In the genomic region with DNA sequence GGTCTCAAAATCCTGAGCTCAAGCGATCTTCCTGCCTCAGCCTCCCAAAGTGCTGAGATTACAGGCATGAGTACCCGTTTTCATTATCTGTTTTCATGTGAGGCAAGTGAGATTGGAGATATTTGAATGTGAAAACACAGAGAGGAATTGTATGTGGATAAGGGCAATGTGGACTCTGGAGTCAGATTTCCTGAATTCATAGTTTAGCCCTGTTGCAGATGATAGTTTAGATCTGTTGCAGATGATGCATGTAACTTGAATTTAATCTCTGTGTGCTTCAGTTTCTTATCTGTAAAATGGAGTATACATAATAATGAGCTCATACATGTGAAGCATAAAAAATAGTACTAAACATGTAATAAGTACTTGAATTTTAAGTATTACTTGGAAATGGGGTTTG, we compare ENCODE assay signal across 17 cellular contexts. TPM values are rescaled to one million over a fixed set of nuclear protein-coding genes. Genes with fewer than 3 reads are reported as not detected.
DNase-seq lines count a peak whose midpoint lies in the region; ATAC-seq and TF ChIP-seq lines count a peak whose summit lies in the region.
"Had no signal": no experiment of that assay in that cellular context is flagged by ENCODE, and none has a peak within 500 bp of the region (broad histone marks: within the 10 kb centered on the region; RNA-seq: fewer than 3 reads in every experiment).

No MANE protein-coding gene starts in this region.

- H3K9me3 ChIP-seq in gastrocnemius medialis, result no peaks in the 10 kb centered on the region
- H3K9me3 ChIP-seq in gastroesophageal sphincter, result no peaks in the 10 kb centered on the region

- ATAC-seq in gastrocnemius medialis, result no peak
- no peak for ATAC-seq in stimulated activated naive CD8-positive, alpha-beta T cell treated with anti-CD3 and anti-CD28 coated beads, Interleukin-15, amount 100 ng/mL, for 72 hours
- no peak for ATAC-seq in gastroesophageal sphincter
- ATAC-seq: CD8-positive, alpha-beta T cell had no signal

- H3K4me1 Mint-ChIP-seq in brain, result peaks cover 49% of the 10 kb centered on the region
- H3K4me1 Mint-ChIP-seq in mesothelial cell of epicardium, result peaks cover 63% of the 10 kb centered on the region
- H3K4me1 Mint-ChIP-seq in stimulated activated naive CD8-positive, alpha-beta T cell treated with anti-CD3 and anti-CD28 coated beads, Interleukin-15, amount 100 ng/mL, for 72 hours, result peaks cover 24% of the 10 kb centered on the region

- H3K4me3 Mint-ChIP-seq in brain (peak overlapping the region in 4 of 5 experiments; percentile 20 to 68 (median 60)), mesothelial cell of epicardium (peak overlapping the region; percentile 50)
- H3K4me3 Mint-ChIP-seq in stimulated activated naive CD8-positive, alpha-beta T cell treated with anti-CD3 and anti-CD28 coated beads, Interleukin-15, amount 100 ng/mL, for 72 hours, result no peak overlapping the region
- H3K4me3 Mint-ChIP-seq: CD8-positive, alpha-beta T cell had no signal

- DNase-seq in mesothelial cell of epicardium (ENCODE audit: low spot score in 2 of 2, unreplicated experiment in 2 of 2), result no peak
- DNase-seq in gastrocnemius medialis, result no peak
- no peak for DNase-seq in NK-92 treated with Interleukin-12 subunit alpha and Interleukin-12 subunit beta, amount 100 ng/mL, for 24 hours (lab: John Stamatoyannopoulos, UW)
- no peak for DNase-seq in dedifferentiated amniotic fluid mesenchymal stem cell (ENCODE audit: extremely low spot score)
- DNase-seq in stimulated activated naive CD8-positive, alpha-beta T cell treated with anti-CD3 and anti-CD28 coated beads, Interleukin-15, amount 100 ng/mL, for 72 hours, result no peak
- DNase-seq: CD8-positive, alpha-beta T cell; GF-D8; H7; Kasumi-1; NCI-H1930; NCI-H2171; NCI-H446 treated with DMSO at 0.1 percent for 48 hours; NCI-H774; Right ventricle myocardium superior had no signal

- TF ChIP-seq CTCF in brain (conservative IDR thresholded peaks at IDR 0.05), result no peak
- no peak for TF ChIP-seq CTCF in mesothelial cell of epicardium (IDR thresholded peaks at IDR 0.05; ENCODE audit: unreplicated experiment)
- no peak for TF ChIP-seq CTCF in gastrocnemius medialis (IDR thresholded peaks at IDR 0.05 in 4 of 5, conservative IDR thresholded peaks at IDR 0.05 in 1 of 5)
- TF ChIP-seq CTCF in gastroesophageal sphincter (IDR thresholded peaks at IDR 0.05), result no peak

- H3K27me3 ChIP-seq in gastrocnemius medialis (no peaks in the 10 kb centered on the region), gastroesophageal sphincter (no peaks in the 10 kb centered on the region)

- H3K27ac Mint-ChIP-seq in brain, result peak overlapping the region in 4 of 5 experiments; percentile 36 to 88 (median 84)
- H3K27ac Mint-ChIP-seq in mesothelial cell of epicardium, result peak overlapping the region; percentile 98
- no peak overlapping the region for H3K27ac Mint-ChIP-seq in stimulated activated naive CD8-positive, alpha-beta T cell treated with anti-CD3 and anti-CD28 coated beads, Interleukin-15, amount 100 ng/mL, for 72 hours
- H3K27ac Mint-ChIP-seq: CD8-positive, alpha-beta T cell had no signal

- WGBS in gastroesophageal sphincter (ENCODE audit: low coverage in 1 of 2), 2 donors, result 75 to 80% methylated on average over 1 to 2 of the region's 2 CpGs

- no peak overlapping the region for H3K4me3 ChIP-seq in gastrocnemius medialis
- no peak overlapping the region for H3K4me3 ChIP-seq in gastroesophageal sphincter

- H3K4me1 ChIP-seq in gastrocnemius medialis, result peaks cover 36 to 40% of the 10 kb centered on the region in 2 donors
- peaks cover 0 to 22% (median 11%) of the 10 kb centered on the region in 3 donors for H3K4me1 ChIP-seq in gastroesophageal sphincter

- H3K9me3 Mint-ChIP-seq in brain (no peaks in the 10 kb centered on the region), mesothelial cell of epicardium (peaks cover 4% of the 10 kb centered on the region)
- no peaks in the 10 kb centered on the region for H3K9me3 Mint-ChIP-seq in stimulated activated naive CD8-positive, alpha-beta T cell treated with anti-CD3 and anti-CD28 coated beads, Interleukin-15, amount 100 ng/mL, for 72 hours
- H3K9me3 Mint-ChIP-seq: CD8-positive, alpha-beta T cell had no signal

- TF ChIP-seq EP300 in gastroesophageal sphincter (IDR thresholded peaks at IDR 0.05), result no peak

- H3K36me3 Mint-ChIP-seq in brain (peaks cover 22% of the 10 kb centered on the region), mesothelial cell of epicardium (peaks cover 12% of the 10 kb centered on the region)
- H3K36me3 Mint-ChIP-seq: CD8-positive, alpha-beta T cell had no signal

- peak overlapping the region; percentile 93 to 98 (median 96) for H3K27ac ChIP-seq in gastrocnemius medialis
- no peak overlapping the region for H3K27ac ChIP-seq in gastroesophageal sphincter

- in situ Hi-C loops in gastrocnemius medialis (cut with MboI; ENCODE audit: low sequenced_read_pairs in 4 of 4), result no loop called here

- H3K27me3 Mint-ChIP-seq in brain (no peaks in the 10 kb centered on the region), mesothelial cell of epicardium (ENCODE audit: low read depth) (no peaks in the 10 kb centered on the region)
- H3K27me3 Mint-ChIP-seq in stimulated activated naive CD8-positive, alpha-beta T cell treated with anti-CD3 and anti-CD28 coated beads, Interleukin-15, amount 100 ng/mL, for 72 hours, result peaks cover 65% of the 10 kb centered on the region

- no peak for TF ChIP-seq POLR2A in gastrocnemius medialis (IDR thresholded peaks at IDR 0.05)
- TF ChIP-seq POLR2A in gastroesophageal sphincter (IDR thresholded peaks at IDR 0.05), result no peak

- intact Hi-C loops in gastrocnemius medialis (cut with DNase I; ENCODE audit: low total_unique reads), result loop anchor here (10.0 kb wide), 1 partner anchor 302 kb away; no protein-coding TSS in a partner anchor

- H3K36me3 ChIP-seq in gastrocnemius medialis, result peaks cover 0 to 4% of the 10 kb centered on the region in 2 donors
- H3K36me3 ChIP-seq in gastroesophageal sphincter, result peaks cover 0 to 7% of the 10 kb centered on the region in 2 donors

RNA-seq across cellular contexts. Expression of a gene that starts 3.7 kb away (rescaled TPM):
- polyA plus RNA-seq in brain (ENCODE audit: insufficient read depth, low read depth, low replicate concordance), result 3.2 TPM
- total RNA-seq in mesothelial cell of epicardium (55.2 to 58.9 TPM (median 57.3 TPM) in 3 replicates), gastrocnemius medialis (10 to 100 TPM; 18.4 to 38.4 (median 32.6) TPM), gastroesophageal sphincter (10 to 100 TPM in 1 of 4 donors, 1 to 10 TPM in 3; 6.5 to 11.5 (median 8.0) TPM)
- total RNA-seq: CD8-positive, alpha-beta T cell had no signal

RNA-seq across cellular contexts. Expression of a gene that starts 13.3 kb away (rescaled TPM):
- 31.2 TPM for polyA plus RNA-seq in brain (ENCODE audit: insufficient read depth, low read depth, low replicate concordance)
- total RNA-seq in mesothelial cell of epicardium, result 2.9 to 4.0 TPM (median 3.9 TPM) in 3 replicates
- 10 to 100 TPM in 1 of 4 donors, 1 to 10 TPM in 2, under 1 TPM in 1; 0.51 to 21.0 (median 5.9) TPM for total RNA-seq in gastrocnemius medialis
- total RNA-seq in gastroesophageal sphincter, result under 1 TPM in 1 of 4 donors, not detected in 3; 0.15 TPM
- total RNA-seq: CD8-positive, alpha-beta T cell; Right ventricle myocardium superior had no signal
- polyA plus RNA-seq: BJ had no signal

Comparison
In these comparisons a context has a peak if more than half of its experiments do, and no peak if none do; other contexts are left out.
1. H3K27ac Mint-ChIP-seq: peak in brain (4 of 5) and mesothelial cell of epicardium (single experiment); none in stimulated activated naive CD8-positive, alpha-beta T cell treated with anti-CD3 and anti-CD28 coated beads, Interleukin-15, amount 100 ng/mL, for 72 hours (0 of 2).
2. H3K4me3 Mint-ChIP-seq: peak in brain (4 of 5) and mesothelial cell of epicardium (single experiment); none in stimulated activated naive CD8-positive, alpha-beta T cell treated with anti-CD3 and anti-CD28 coated beads, Interleukin-15, amount 100 ng/mL, for 72 hours (0 of 2).
3. H3K27ac ChIP-seq: peak in gastrocnemius medialis (4 of 4); none in gastroesophageal sphincter (0 of 4).